ENCODE assay signal across 9 cellular contexts in genomic region chr5:15499528-15500325, GRCh38. TPM values are rescaled to one million over a fixed set of nuclear protein-coding genes. Genes with fewer than 3 reads are reported as not detected.
A peak's percentile ranks its signal among the peaks of the same experiment; 100 is the strongest.
DNase-seq lines count a peak whose midpoint lies in the region; ATAC-seq and TF ChIP-seq lines count a peak whose summit lies in the region.
"Had no signal": no experiment of that assay in that cellular context is flagged by ENCODE, and none has a peak within 500 bp of the region (broad histone marks: within the 10 kb centered on the region; RNA-seq: fewer than 3 reads in every experiment).

FBXL7 (plus strand) TSS chr5:15500180.

- H3K27ac Mint-ChIP-seq in endothelial cell (ENCODE audit: unreplicated experiment): peak within 1 kb of the TSS; percentile 96
- H3K27ac Mint-ChIP-seq: B cell had no signal

- TF ChIP-seq CTCF in endothelial cell (IDR thresholded peaks at IDR 0.05; ENCODE audit: unreplicated experiment): no peak
- peak in 3 of 5 experiments; percentile 36 to 41 (median 40) for TF ChIP-seq CTCF in tibial nerve (IDR thresholded peaks at IDR 0.05)

- H3K27ac ChIP-seq in tibial nerve: peak within 1 kb of the TSS; percentile 63 to 96 (median 86)

- ATAC-seq in HG03045 (IDR thresholded peaks at IDR 0.05; ENCODE audit: unreplicated experiment): no peak

- TF ChIP-seq POLR2A in tibial nerve (IDR thresholded peaks at IDR 0.05): peak in 1 of 2 donors; percentile 63

- H3K36me3 Mint-ChIP-seq in endothelial cell (ENCODE audit: low read depth, unreplicated experiment): peaks cover 15% of the 10 kb centered on the region

- WGBS in tibial nerve, 2 donors: 0 to 1% methylated on average over 32 to 45 of the region's 61 CpGs

- H3K9me3 Mint-ChIP-seq in endothelial cell (ENCODE audit: unreplicated experiment): no peaks in the 10 kb centered on the region

- peaks cover 66% of the 10 kb centered on the region for H3K4me1 Mint-ChIP-seq in endothelial cell (ENCODE audit: unreplicated experiment)
- H3K4me1 Mint-ChIP-seq: B cell had no signal

- H3K4me3 Mint-ChIP-seq in endothelial cell (ENCODE audit: unreplicated experiment): peak within 1 kb of the TSS; percentile 98
- H3K4me3 Mint-ChIP-seq: B cell had no signal

- H3K27me3 Mint-ChIP-seq in endothelial cell (ENCODE audit: unreplicated experiment): peaks cover 7% of the 10 kb centered on the region

- H3K4me1 ChIP-seq in tibial nerve: peaks cover 0 to 29% (median 6%) of the 10 kb centered on the region in 4 donors

- H3K9me3 ChIP-seq in tibial nerve: no peaks in the 10 kb centered on the region

- no peaks in the 10 kb centered on the region for H3K27me3 ChIP-seq in tibial nerve

- DNase-seq in NCI-H1092 (lab: John Stamatoyannopoulos, UW): peak; percentile 7
- no peak for DNase-seq in NCI-H1092 treated with DMSO at 0.1 percent for 48 hours (lab: John Stamatoyannopoulos, UW)
- peak; percentile 75 for DNase-seq in NCI-H510A treated with DMSO at 0.1 percent for 48 hours (lab: John Stamatoyannopoulos, UW)
- peak; percentile 84 for DNase-seq in endothelial cell (ENCODE audit: low spot score)
- DNase-seq in lung microvascular endothelial cell (ENCODE audit: low read depth in 2 of 2): peak; percentile 87 to 91
- DNase-seq in tibial nerve (ENCODE audit: low spot score in 2 of 2): peak; percentile 58 to 67
- DNase-seq in RKO (ENCODE audit: low spot score): no peak

- H3K4me3 ChIP-seq in tibial nerve: peak within 1 kb of the TSS; percentile 54 to 82 (median 74)

- peak in 1 of 2 donors; percentile 71 for TF ChIP-seq EP300 in tibial nerve (IDR thresholded peaks at IDR 0.05)

- no peaks in the 10 kb centered on the region for H3K36me3 ChIP-seq in tibial nerve

RNA-seq across cellular contexts. Expression of gene FBXL7, which starts in this region (rescaled TPM):
- total RNA-seq in endothelial cell (ENCODE audit: unreplicated experiment) (63.8 TPM), lung microvascular endothelial cell (10.0 and 14.1 TPM in 2 replicates), tibial nerve (10 to 100 TPM; 33.6 to 54.5 (median 40.9) TPM)
- total RNA-seq: B cell had no signal

Comparison
In these comparisons a context has a peak if more than half of its experiments do, and no peak if none do; other contexts are left out.
1. DNase-seq: peak in NCI-H1092 (single experiment), NCI-H510A treated with DMSO at 0.1 percent for 48 hours (single experiment), endothelial cell (single experiment), lung microvascular endothelial cell (2 of 2) and tibial nerve (2 of 2); none in NCI-H1092 treated with DMSO at 0.1 percent for 48 hours (single experiment) and RKO (single experiment).